In genomic region chr16:3717235-3718018, GRCh38 we compare ENCODE assay signal across 8 cellular contexts. TPM values are rescaled to one million over a fixed set of nuclear protein-coding genes. Genes with fewer than 3 reads are reported as not detected.
DNase-seq lines count a peak whose midpoint lies in the region; ATAC-seq and TF ChIP-seq lines count a peak whose summit lies in the region.

Gene TRAP1, minus strand, starts transcription at chr16:3717524. Its CDS starts 16 bp downstream, at chr16:3717508.

- H3K27ac ChIP-seq in HUES6 (ENCODE audit: low read depth, low read length) (peak within 1 kb of the TSS; percentile 77), PC-9 (peak within 1 kb of the TSS; percentile 50), muscle layer of duodenum (ENCODE audit: low read length) (peak within 1 kb of the TSS; percentile 59)

- H4K20me1 ChIP-seq in PC-9 (ENCODE audit: insufficient read depth) = peaks cover 27% of the 10 kb centered on the region

- H2AFZ ChIP-seq in PC-9 = peak within 1 kb of the TSS; percentile 99

- ATAC-seq in GM21381 (IDR thresholded peaks at IDR 0.05; ENCODE audit: unreplicated experiment) = peak; percentile 91
- ATAC-seq in activated T-cell treated with anti-CD3 and anti-CD28 coated beads, Interleukin-2, amount 50 U/mL, for 4 hours = peak; percentile 95 to 96
- ATAC-seq in esophagus mucosa = peak; percentile 98

- H3K4me1 ChIP-seq in HUES6 (ENCODE audit: control insufficient read depth, insufficient read depth, low read length) (peaks cover 22% of the 10 kb centered on the region), PC-9 (replicated peaks; ENCODE audit: insufficient read depth) (peaks cover 10% of the 10 kb centered on the region), muscle layer of duodenum (ENCODE audit: control insufficient read depth in 1 of 2, insufficient read depth in 2 of 2, low read length in 2 of 2) (peaks cover 0 to 12% of the 10 kb centered on the region in 2 donors)

- POLR2A ChIA-PET in PC-9 (lab: Charles Lee; ENCODE audit: unreplicated experiment) = interaction anchor here (0.7 kb wide), 2 partner anchors 16 to 455 kb away, joined by 3 to 5 read pairs; no protein-coding TSS in a partner anchor

- H3K36me3 ChIP-seq in HUES6 (ENCODE audit: control insufficient read depth, insufficient read depth, low read length) = peaks cover 18% of the 10 kb centered on the region; the same call in 1 of the 2 replicates
- no peaks in the 10 kb centered on the region for H3K36me3 ChIP-seq in PC-9 (ENCODE audit: low read depth)
- H3K36me3 ChIP-seq in muscle layer of duodenum (ENCODE audit: control insufficient read depth in 1 of 2, insufficient read depth in 2 of 2, low read length in 2 of 2) = peaks cover 0 to 5% of the 10 kb centered on the region in 2 donors

- in situ Hi-C loops in Caki2 (cut with HindIII; ENCODE audit: low pct_unique_long_range_greater_than_20kb, low sequenced_read_pairs) = no loop called here

- no peaks in the 10 kb centered on the region for H3K27me3 ChIP-seq in HUES6 (ENCODE audit: control insufficient read depth, insufficient read depth, low read length)
- no peaks in the 10 kb centered on the region for H3K27me3 ChIP-seq in PC-9 (ENCODE audit: insufficient read depth, low read depth)
- no peaks in the 10 kb centered on the region for H3K27me3 ChIP-seq in muscle layer of duodenum (ENCODE audit: low read depth, low read length)

- intact Hi-C loops in PC-9 (cut with micrococcal nuclease; ENCODE audit: unreplicated experiment) = no loop called here

- H3K36me3 Mint-ChIP-seq in activated T-cell treated with anti-CD3 and anti-CD28 coated beads, Interleukin-2, amount 50 U/mL, for 4 hours (ENCODE audit: insufficient read depth) = peaks cover 15% of the 10 kb centered on the region

- H3K9ac ChIP-seq in HUES6 (ENCODE audit: low read length) = peak within 1 kb of the TSS; percentile 94

- H3K4me3 Mint-ChIP-seq in activated T-cell treated with anti-CD3 and anti-CD28 coated beads, Interleukin-2, amount 50 U/mL, for 4 hours = peak within 1 kb of the TSS; percentile 90

- H3K9me3 Mint-ChIP-seq in activated T-cell treated with anti-CD3 and anti-CD28 coated beads, Interleukin-2, amount 50 U/mL, for 4 hours = no peaks in the 10 kb centered on the region

- H3K27me3 Mint-ChIP-seq in activated T-cell treated with anti-CD3 and anti-CD28 coated beads, Interleukin-2, amount 50 U/mL, for 4 hours (ENCODE audit: low read depth) = no peaks in the 10 kb centered on the region

- H3K4me1 Mint-ChIP-seq in activated T-cell treated with anti-CD3 and anti-CD28 coated beads, Interleukin-2, amount 50 U/mL, for 4 hours (ENCODE audit: low read depth) = peaks cover 33% of the 10 kb centered on the region

- H3K9me2 ChIP-seq in PC-9 (ENCODE audit: insufficient read depth) = no peaks in the 10 kb centered on the region

- H3K4me3 ChIP-seq in HUES6 (ENCODE audit: low read depth, low read length) = peak within 1 kb of the TSS; percentile 90
- peak within 1 kb of the TSS; percentile 91 for H3K4me3 ChIP-seq in PC-9
- peak within 1 kb of the TSS; percentile 76 to 80 for H3K4me3 ChIP-seq in muscle layer of duodenum (ENCODE audit: low read depth in 1 of 2, low read length in 2 of 2)

- peak within 1 kb of the TSS; percentile 91 for H3K4me2 ChIP-seq in PC-9

- no peaks in the 10 kb centered on the region; the same call in 1 of the 2 replicates for H3F3A ChIP-seq in PC-9 (ENCODE audit: insufficient read depth, low read depth)

- DNase-seq in Caki2 (ENCODE audit: low read depth) (peak; percentile 75), PC-9 (peak; percentile 45 to 87)
- DNase-seq in activated T-cell treated with anti-CD3 and anti-CD28 coated beads, Interleukin-2, amount 50 U/mL, for 4 hours = peak; percentile 93
- DNase-seq in stimulated activated CD8-positive, alpha-beta memory T cell treated with anti-CD3 and anti-CD28 coated beads, Interleukin-7, amount 100 ng/mL, for 1 hour (ENCODE audit: low read depth in 2 of 2) = peak; percentile 88 to 91

- H3K9me3 ChIP-seq in HUES6 (ENCODE audit: control insufficient read depth, insufficient read depth, low read depth, low read length) (no peaks in the 10 kb centered on the region), PC-9 (ENCODE audit: insufficient read depth, low read depth) (no peaks in the 10 kb centered on the region), muscle layer of duodenum (ENCODE audit: control insufficient read depth in 1 of 2, low read length in 2 of 2) (no peaks in the 10 kb centered on the region)

- peaks cover 47% of the 10 kb centered on the region for H3K79me2 ChIP-seq in PC-9 (ENCODE audit: low read depth)

- BruUV-seq in PC-9 (replicated peaks; lab: Mats Ljungman, UMichigan) = no TSS peak

- TF ChIP-seq CTCF in PC-9 (conservative IDR thresholded peaks at IDR 0.05) = no peak

- CTCF ChIA-PET in PC-9 (lab: Charles Lee) = no interaction called here

RNA-seq across cellular contexts. Expression of gene TRAP1, which starts in this region (rescaled TPM):
- 67.0 and 76.7 TPM in 2 replicates for total RNA-seq in Caki2 (2014; rRNA removed; shearing (Covaris generic); ENCODE audit: low replicate concordance)
- total RNA-seq in PC-9 (2021) = 204 and 258 TPM in 2 replicates
- total RNA-seq in activated T-cell treated with anti-CD3 and anti-CD28 coated beads, Interleukin-2, amount 50 U/mL, for 4 hours = 100 to 1,000 TPM; 429 to 526 (median 435) TPM
- total RNA-seq in esophagus mucosa = 131 TPM

Comparison
In these comparisons a context has a peak if more than half of its experiments do, and no peak if none do; other contexts are left out.
1. Peak in every context shown above with its lines: DNase-seq, ATAC-seq, H3K4me3 ChIP-seq and H3K27ac ChIP-seq.